In genomic region chr6:149560736-149561135, GRCh38 we compare ENCODE assay signal across 8 cellular contexts. TPM values are rescaled to one million over a fixed set of nuclear protein-coding genes. Genes with fewer than 3 reads are reported as not detected.
DNase-seq lines count a peak whose midpoint lies in the region; ATAC-seq, FAIRE-seq and TF ChIP-seq lines count a peak whose summit lies in the region.

No MANE protein-coding gene starts in this region.

- intact Hi-C loops in kidney (cut with DNase I) (no loop called here), head of caudate nucleus (cut with DNase I) (loop anchor here (10.0 kb wide), 1 partner anchor 304 kb away; the partner anchor contains the start of gene LRP11), right cardiac atrium (cut with DNase I) (no loop called here), lower leg skin (cut with DNase I; ENCODE audit: low total_unique reads) (no loop called here)

- TF ChIP-seq POLR2A in suprapubic skin (IDR thresholded peaks at IDR 0.05) (no peak), lower leg skin (IDR thresholded peaks at IDR 0.05) (no peak)

- peak; percentile 52 for ATAC-seq in GM18867 (IDR thresholded peaks at IDR 0.05; ENCODE audit: unreplicated experiment)
- no peak for ATAC-seq in right cardiac atrium

- DNase-seq in BE2C (peak; percentile 48), kidney (no peak), suprapubic skin (ENCODE audit: low spot score in 2 of 2) (no peak), head of caudate nucleus (no peak), right cardiac atrium (no peak), lower leg skin (ENCODE audit: low spot score in 2 of 2) (no peak)

- no peak overlapping the region for H3K4me3 ChIP-seq in BE2C (ENCODE audit: low read depth, low read length)
- no peak overlapping the region for H3K4me3 ChIP-seq in SU-DHL-6 (ENCODE audit: insufficient read depth, low read length, poor library complexity, severe bottlenecking)
- H3K4me3 ChIP-seq in kidney (ENCODE audit: low read length in 2 of 2), result no peak overlapping the region
- no peak overlapping the region for H3K4me3 ChIP-seq in suprapubic skin
- H3K4me3 ChIP-seq in right cardiac atrium (ENCODE audit: low read length), result no peak overlapping the region
- H3K4me3 ChIP-seq in lower leg skin (ENCODE audit: low read depth, poor library complexity, severe bottlenecking), result no peak overlapping the region

- WGBS in suprapubic skin, result 54% methylated on average over 3 of the region's 3 CpGs
- WGBS in right cardiac atrium, result 57% methylated on average over 3 of the region's 3 CpGs
- WGBS in lower leg skin, 2 donors, result 65 to 71% methylated on average over 3 of the region's 3 CpGs

- H4K20me1 ChIP-seq in SU-DHL-6 (ENCODE audit: low read depth, low read length), result no peaks in the 10 kb centered on the region

- H3K27ac ChIP-seq in SU-DHL-6 (ENCODE audit: low read depth, low read length) (no peak overlapping the region), kidney (ENCODE audit: low read depth in 2 of 2, low read length in 2 of 2) (no peak overlapping the region), suprapubic skin (no peak overlapping the region), right cardiac atrium (ENCODE audit: low read length) (no peak overlapping the region)

- TF ChIP-seq EP300 in suprapubic skin (IDR thresholded peaks at IDR 0.05), result no peak

- H3K9me2 ChIP-seq in SU-DHL-6 (replicated peaks; ENCODE audit: insufficient read depth, low read length), result no peaks in the 10 kb centered on the region

- H3K4me1 ChIP-seq in BE2C, result no peaks in the 10 kb centered on the region; the same call in 1 of the 2 replicates
- H3K4me1 ChIP-seq in kidney (ENCODE audit: control insufficient read depth in 1 of 2, insufficient read depth in 1 of 2, low read depth in 1 of 2, low read length in 2 of 2), result no peaks in the 10 kb centered on the region
- H3K4me1 ChIP-seq in suprapubic skin, result peaks cover 8% of the 10 kb centered on the region
- H3K4me1 ChIP-seq in right cardiac atrium (ENCODE audit: control insufficient read depth, insufficient read depth, low read length), result no peaks in the 10 kb centered on the region

- TF ChIP-seq CTCF in BE2C (IDR thresholded peaks at IDR 0.05; ENCODE audit: low read depth, low read length), result peak; percentile 62
- peak; percentile 25 for TF ChIP-seq CTCF in SU-DHL-6 (IDR thresholded peaks at IDR 0.05; ENCODE audit: insufficient read depth, low read length, poor library complexity, severe bottlenecking)
- peak; percentile 19 for TF ChIP-seq CTCF in kidney (IDR thresholded peaks at IDR 0.05; ENCODE audit: borderline replicate concordance, extremely low read depth, insufficient read depth)
- TF ChIP-seq CTCF in suprapubic skin (IDR thresholded peaks at IDR 0.05), result peak in 1 of 2 donors; percentile 51
- no peak for TF ChIP-seq CTCF in lower leg skin (IDR thresholded peaks at IDR 0.05)

- H3K27me3 ChIP-seq in BE2C (peaks cover 31% of the 10 kb centered on the region), SU-DHL-6 (ENCODE audit: low read length) (no peaks in the 10 kb centered on the region), suprapubic skin (no peaks in the 10 kb centered on the region), right cardiac atrium (ENCODE audit: control insufficient read depth, insufficient read depth) (no peaks in the 10 kb centered on the region)

- no peak overlapping the region for H3K4me2 ChIP-seq in SU-DHL-6 (ENCODE audit: low read depth, low read length, poor library complexity, severe bottlenecking)

- FAIRE-seq in kidney (lab: Jason Lieb, UNC), result no peak

- no peaks in the 10 kb centered on the region for H3K36me3 ChIP-seq in BE2C
- H3K36me3 ChIP-seq in SU-DHL-6 (ENCODE audit: low read length), result no peaks in the 10 kb centered on the region
- no peaks in the 10 kb centered on the region for H3K36me3 ChIP-seq in kidney (ENCODE audit: control insufficient read depth in 1 of 2, insufficient read depth in 2 of 2, low read length in 2 of 2)
- no peaks in the 10 kb centered on the region for H3K36me3 ChIP-seq in suprapubic skin

- H3K9ac ChIP-seq in SU-DHL-6 (ENCODE audit: low read length) (no peak overlapping the region), kidney (ENCODE audit: low read length in 2 of 2) (no peak overlapping the region)

- no peaks in the 10 kb centered on the region for H3K9me3 ChIP-seq in BE2C
- H3K9me3 ChIP-seq in SU-DHL-6 (ENCODE audit: insufficient read depth, low read length), result no peaks in the 10 kb centered on the region
- no peaks in the 10 kb centered on the region for H3K9me3 ChIP-seq in kidney (ENCODE audit: control insufficient read depth in 1 of 2, low read length in 2 of 2)
- H3K9me3 ChIP-seq in suprapubic skin, result no peaks in the 10 kb centered on the region
- no peaks in the 10 kb centered on the region for H3K9me3 ChIP-seq in right cardiac atrium (ENCODE audit: control insufficient read depth, low read length)

- H3K79me2 ChIP-seq in SU-DHL-6 (ENCODE audit: insufficient read depth, low read length), result no peaks in the 10 kb centered on the region

- H2AFZ ChIP-seq in SU-DHL-6 (ENCODE audit: low read depth, low read length, severe bottlenecking), result no peak overlapping the region

- peaks cover 15% of the 10 kb centered on the region for H3F3A ChIP-seq in SU-DHL-6 (ENCODE audit: insufficient read depth)

RNA-seq across cellular contexts. Expression of gene GINM1, which starts 5.4 kb away (rescaled TPM):
- polyA plus RNA-seq in BE2C (2012; ENCODE audit: insufficient read depth, insufficient read length, low read depth), result 11.5 TPM
- total RNA-seq in kidney (58.9 TPM), suprapubic skin (10 to 100 TPM; 24.9 to 43.8 (median 34.4) TPM), right cardiac atrium (10 to 100 TPM; 48.3 to 61.8 (median 54.8) TPM), lower leg skin (10 to 100 TPM; 37.3 to 49.0 (median 43.7) TPM)
- polyA plus RNA-seq in kidney (ENCODE audit: insufficient read depth, low read depth, low replicate concordance) (81.7 TPM), right cardiac atrium (40.1 TPM)

RNA-seq across cellular contexts. Expression of gene PPIL4, which starts 14.9 kb away (rescaled TPM):
- 11.1 TPM for polyA plus RNA-seq in BE2C (2012; ENCODE audit: insufficient read depth, insufficient read length, low read depth)
- 30.1 TPM for total RNA-seq in kidney
- 18.0 TPM for polyA plus RNA-seq in kidney (ENCODE audit: insufficient read depth, low read depth, low replicate concordance)
- total RNA-seq in suprapubic skin, result 10 to 100 TPM; 15.6 to 39.9 (median 19.0) TPM
- 10 to 100 TPM; 20.1 to 23.6 (median 21.3) TPM for total RNA-seq in right cardiac atrium
- 19.8 TPM for polyA plus RNA-seq in right cardiac atrium
- total RNA-seq in lower leg skin, result 10 to 100 TPM; 17.8 to 28.1 (median 24.0) TPM

Comparison
In these comparisons a context has a peak if more than half of its experiments do, and no peak if none do; other contexts are left out.
1. CTCF ChIP-seq: peak in BE2C (single experiment), SU-DHL-6 (single experiment) and kidney (single experiment); none in lower leg skin (0 of 3).